ENCODE assay signal across 20 cellular contexts in the genomic region with DNA sequence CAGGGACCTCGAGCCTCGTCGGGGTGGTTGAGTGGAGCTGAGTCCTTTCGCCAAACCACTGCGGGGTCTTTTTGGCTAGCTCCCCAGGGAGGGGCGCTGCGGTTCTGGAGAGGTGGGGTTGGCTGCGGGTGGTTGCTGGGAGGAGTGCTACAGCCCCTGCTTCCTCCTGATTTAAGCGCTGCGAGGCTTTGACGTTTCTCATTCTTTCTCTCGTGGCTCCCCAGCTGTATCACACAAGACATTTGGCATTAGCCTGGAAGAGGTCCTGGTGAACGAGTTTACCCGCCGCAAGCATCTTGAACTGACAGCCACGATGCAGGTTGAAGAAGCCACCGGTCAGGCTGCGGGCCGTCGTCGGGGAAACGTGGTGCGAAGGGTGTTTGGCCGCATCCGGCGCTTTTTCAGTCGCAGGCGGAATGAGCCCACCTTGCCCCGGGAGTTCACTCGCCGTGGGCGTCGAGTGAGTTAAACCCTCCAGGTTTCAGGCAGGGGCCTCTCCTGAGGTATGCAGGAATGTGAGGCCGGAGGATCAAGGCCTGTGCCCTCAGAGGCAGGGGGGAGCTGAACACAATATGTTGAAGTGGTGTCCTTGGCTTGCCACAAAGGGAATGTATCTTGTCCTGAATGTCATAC. TPM values are rescaled to one million over a fixed set of nuclear protein-coding genes. Genes with fewer than 3 reads are reported as not detected.
DNase-seq lines count a peak whose midpoint lies in the region; ATAC-seq and TF ChIP-seq lines count a peak whose summit lies in the region.
"Had no signal": no experiment of that assay in that cellular context is flagged by ENCODE, and none has a peak within 500 bp of the region (broad histone marks: within the 10 kb centered on the region; RNA-seq: fewer than 3 reads in every experiment).

No MANE protein-coding gene starts in this region.

- H4K20me1 ChIP-seq in neural cell (ENCODE audit: insufficient read depth), result no peaks in the 10 kb centered on the region

- H3K4me3 Mint-ChIP-seq in T-cell, result no peak overlapping the region
- H3K4me3 Mint-ChIP-seq: CD8-positive, alpha-beta T cell had no signal

- peaks cover 64 to 71% of the 10 kb centered on the region in 2 donors for H3K27me3 Mint-ChIP-seq in T-cell

- H3F3A ChIP-seq in neural cell (ENCODE audit: insufficient read depth, low read length, poor library complexity, severe bottlenecking), result no peaks in the 10 kb centered on the region

- H2AFZ ChIP-seq in neural cell (ENCODE audit: low read depth, low read length), result no peak overlapping the region

- no peak for TF ChIP-seq RAD21 in neural cell (conservative IDR thresholded peaks at IDR 0.05)

- WGBS in HUES64, result 1% methylated on average over 34 of the region's 34 CpGs

- H3K27ac Mint-ChIP-seq in T-cell, result no peak overlapping the region
- H3K27ac Mint-ChIP-seq: CD8-positive, alpha-beta T cell had no signal

- H3K4me3 ChIP-seq in HUES64 (ENCODE audit: low read length), result peak overlapping the region; percentile 57
- H3K4me3 ChIP-seq in iPS-18a (ENCODE audit: low read length), result peak overlapping the region; percentile 49
- H3K4me3 ChIP-seq in neural cell (ENCODE audit: low read length), result peak overlapping the region; percentile 67
- H3K4me3 ChIP-seq: BLaER1, HAP-1 had no signal

- POLR2A ChIA-PET in T-cell (lab: Charles Lee), result no interaction called here

- in situ Hi-C loops in GM13977 (cut with MboI; ENCODE audit: low pct_unique_long_range_greater_than_20kb, low sequenced_read_pairs, unreplicated experiment), result no loop called here

- TF ChIP-seq EP300 in neural cell (conservative IDR thresholded peaks at IDR 0.05; ENCODE audit: poor library complexity, severe bottlenecking), result no peak

- peaks cover 0 to 2% (median 0%) of the 10 kb centered on the region in 3 donors for H3K4me1 Mint-ChIP-seq in T-cell

- H3K27ac ChIP-seq in HUES64 (ENCODE audit: low read depth, low read length) (no peak overlapping the region), iPS-18a (ENCODE audit: low read length) (no peak overlapping the region), neural cell (ENCODE audit: low read length) (no peak overlapping the region)
- H3K27ac ChIP-seq: BLaER1, RWPE1 had no signal

- no peak for ATAC-seq in T-cell (replicated peaks in 1 of 4)
- ATAC-seq: CD8-positive, alpha-beta T cell; PC-3 had no signal

- H3K4me1 ChIP-seq in HUES64 (ENCODE audit: insufficient read depth, low read length) (peaks cover 9% of the 10 kb centered on the region; the same call in 1 of the 2 replicates), iPS-18a (ENCODE audit: control insufficient read depth, low read depth, low read length) (no peaks in the 10 kb centered on the region)
- H3K4me1 ChIP-seq: BLaER1, HAP-1 had no signal

- no peaks in the 10 kb centered on the region for H3K9me3 Mint-ChIP-seq in T-cell
- H3K9me3 Mint-ChIP-seq: CD8-positive, alpha-beta T cell had no signal

- no peak overlapping the region for H3K9ac ChIP-seq in HUES64 (ENCODE audit: low read depth, low read length)
- H3K9ac ChIP-seq in iPS-18a (ENCODE audit: low read length), result no peak overlapping the region
- H3K9ac ChIP-seq in neural cell (ENCODE audit: low read length), result no peak overlapping the region
- H3K9ac ChIP-seq: BLaER1 had no signal

- no peaks in the 10 kb centered on the region for H3K79me2 ChIP-seq in neural cell (replicated peaks; ENCODE audit: insufficient read depth, low read length)

- no peaks in the 10 kb centered on the region for H3K36me3 Mint-ChIP-seq in T-cell
- H3K36me3 Mint-ChIP-seq: CD8-positive, alpha-beta T cell had no signal

- CTCF ChIA-PET in T-cell (lab: Charles Lee), result no interaction called here

- no peaks in the 10 kb centered on the region for H3K9me2 ChIP-seq in neural cell (ENCODE audit: insufficient read depth, low read length)

- DNase-seq in GM13977 (ENCODE audit: low spot score), result peak; percentile 11
- no peak for DNase-seq in NCI-H2029 (lab: John Stamatoyannopoulos, UW)
- DNase-seq in T-cell, result no peak
- no peak for DNase-seq in NCI-H1694 treated with DMSO at 0.1 percent for 48 hours (lab: John Stamatoyannopoulos, UW)
- no peak for DNase-seq in occipital lobe (lab: John Stamatoyannopoulos, UW)
- DNase-seq: Calu3; CD8-positive, alpha-beta T cell; KBM-7; NCI-H187 treated with DMSO at 0.1 percent for 48 hours; NCI-H226; NCI-H524 treated with DMSO at 0.1 percent for 48 hours; PC-3; SIG-M5 had no signal

- no peak overlapping the region for H3K4me2 ChIP-seq in neural cell (ENCODE audit: low read length)
- H3K4me2 ChIP-seq: BLaER1 had no signal

- no peaks in the 10 kb centered on the region for H3K9me3 ChIP-seq in HUES64 (ENCODE audit: insufficient read depth, low read depth, low read length)
- peaks cover 28% of the 10 kb centered on the region for H3K9me3 ChIP-seq in iPS-18a (ENCODE audit: control insufficient read depth, low read depth, low read length)
- no peaks in the 10 kb centered on the region for H3K9me3 ChIP-seq in neural cell (ENCODE audit: low read length)
- H3K9me3 ChIP-seq: HAP-1 had no signal

- H3K27me3 ChIP-seq in HUES64 (ENCODE audit: insufficient read depth, low read length) (peaks cover 82% of the 10 kb centered on the region), iPS-18a (ENCODE audit: control insufficient read depth, insufficient read depth, low read length) (peaks cover 74% of the 10 kb centered on the region), neural cell (ENCODE audit: insufficient read depth, low read depth, low read length) (peaks cover 45% of the 10 kb centered on the region)

- TF ChIP-seq CTCF in GM13977 (IDR thresholded peaks at IDR 0.05; ENCODE audit: extremely low read depth, insufficient read depth, missing control alignments) (no peak), neural cell (IDR thresholded peaks at IDR 0.05; ENCODE audit: poor library complexity, severe bottlenecking) (no peak)

- H3K36me3 ChIP-seq in HUES64 (ENCODE audit: insufficient read depth, low read length), result no peaks in the 10 kb centered on the region; the same call in 1 of the 2 replicates
- H3K36me3 ChIP-seq in iPS-18a (ENCODE audit: control insufficient read depth, low read depth, low read length), result no peaks in the 10 kb centered on the region
- no peaks in the 10 kb centered on the region for H3K36me3 ChIP-seq in neural cell (ENCODE audit: insufficient read depth, low read length)
- H3K36me3 ChIP-seq: BLaER1, HAP-1 had no signal

TF ChIP-seq in neural cell, 6 proteins besides CTCF, POLR2A, EP300 and RAD21:
- TF ChIP-seq MXI1 (conservative IDR thresholded peaks at IDR 0.05; ENCODE audit: poor library complexity, severe bottlenecking) (no peak), POLR2AphosphoS5 (IDR thresholded peaks at IDR 0.05) (peak; percentile 17)

RNA-seq across cellular contexts. Expression of a gene that starts 25.5 kb away (rescaled TPM):
- polyA plus RNA-seq in HUES64 (2013, experiment 1 of 2), result 0.70 TPM
- 0.82 TPM for polyA plus RNA-seq in HUES64 (2013, experiment 2 of 2)
- 4.9 and 6.7 TPM in 2 replicates for polyA plus RNA-seq in neural cell
- 6.3 and 7.1 TPM in 2 replicates for polyA minus RNA-seq in neural cell
- not detected for total RNA-seq in T-cell
- total RNA-seq in occipital lobe, result 0.31 TPM
- total RNA-seq: A673; Calu3; CD8-positive, alpha-beta T cell; PC-3 had no signal
